ENCODE assay signal across 8 cellular contexts in the genomic region with DNA sequence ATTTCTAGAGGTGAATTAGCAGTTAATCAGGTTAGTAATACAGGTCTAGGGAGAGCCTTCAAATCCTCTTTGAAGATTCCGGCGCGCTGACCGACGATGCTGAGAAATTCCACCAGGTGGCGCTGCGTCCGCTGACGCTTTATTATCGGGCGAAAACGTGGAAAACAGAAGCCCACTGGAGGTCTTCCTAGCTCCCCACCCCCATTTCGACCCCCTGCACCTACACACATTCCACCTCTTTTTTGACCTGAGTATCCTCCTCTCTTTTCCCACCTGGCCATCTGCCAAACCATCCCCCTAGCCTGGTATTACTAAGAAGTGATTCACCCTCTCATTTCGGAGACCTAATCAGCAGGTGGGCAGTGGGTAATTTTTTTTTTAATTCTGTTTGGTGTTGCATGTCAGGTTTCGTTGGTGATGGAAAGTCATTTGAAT.
DNase-seq lines count a peak whose midpoint lies in the region; ATAC-seq and TF ChIP-seq lines count a peak whose summit lies in the region.

No MANE protein-coding gene starts in this region.

- peak overlapping the region; percentile 19; the same call in 1 of the 2 replicates for H3K27ac ChIP-seq in VCaP

- DNase-seq in ELF-1 (ENCODE audit: low read depth, low spot score) (peak; percentile 69), M059J (ENCODE audit: low read depth) (peak; percentile 56), cerebellum (ENCODE audit: low spot score) (peak; percentile 28), left kidney (ENCODE audit: low read depth, low spot score) (peak; percentile 69), SKM-1 (lab: John Stamatoyannopoulos, UW; ENCODE audit: unreplicated experiment) (no peak)
- DNase-seq in stimulated activated CD4-positive, alpha-beta T cell treated with anti-CD3 and anti-CD28 coated beads, Interleukin-4, amount 100 ng/mL, for 4 hours: peak; percentile 4 to 32

- ATAC-seq in HG03521 (IDR thresholded peaks at IDR 0.05; ENCODE audit: unreplicated experiment): no peak

- TF ChIP-seq CTCF in VCaP (conservative IDR thresholded peaks at IDR 0.05): peak; percentile 95
